17 cellular contexts compared by ENCODE assay signal in the genomic region with DNA sequence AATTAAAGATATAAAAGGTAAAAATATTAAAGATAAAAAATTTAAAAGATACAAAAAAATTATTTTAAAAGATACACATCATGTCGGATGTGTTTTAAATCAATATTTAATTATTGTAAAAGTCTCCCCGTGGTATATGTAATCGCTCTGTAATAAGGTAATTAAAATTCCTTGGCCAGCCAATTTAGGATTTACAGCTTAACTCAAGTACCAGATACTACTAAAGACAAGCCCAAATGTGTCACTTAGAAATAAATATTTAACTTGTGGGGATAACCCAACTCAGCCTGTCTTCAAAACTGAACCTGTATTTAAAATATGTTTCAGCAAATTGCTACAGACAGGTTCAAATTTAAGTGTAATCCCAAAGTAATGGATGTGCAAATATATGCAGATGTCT. TPM values are rescaled to one million over a fixed set of nuclear protein-coding genes. Genes with fewer than 3 reads are reported as not detected.
DNase-seq lines count a peak whose midpoint lies in the region; ATAC-seq, FAIRE-seq and TF ChIP-seq lines count a peak whose summit lies in the region.
"Had no signal": no experiment of that assay in that cellular context is flagged by ENCODE, and none has a peak within 500 bp of the region (broad histone marks: within the 10 kb centered on the region; RNA-seq: fewer than 3 reads in every experiment).

No MANE protein-coding gene starts in this region.

- DNase-seq in NCI-H1105 treated with DMSO at 0.1 percent for 48 hours (lab: John Stamatoyannopoulos, UW) (peak; percentile 1), NCI-H1105 (lab: John Stamatoyannopoulos, UW) (no peak), NCI-H748 (lab: John Stamatoyannopoulos, UW; ENCODE audit: unreplicated experiment) (peak; percentile 47), mucosa of descending colon (no peak), Kasumi-1 (lab: John Stamatoyannopoulos, UW) (no peak)
- no peak for DNase-seq in activated T-cell treated with anti-CD3 and anti-CD28 coated beads, Interleukin-2, amount 50 U/mL, for 24 hours
- DNase-seq: C1 segment of cervical spinal cord; Karpas-422; NCI-H187 treated with DMSO at 0.1 percent for 48 hours; NCI-H2171; NCI-H446; NK-92 treated with Interleukin-12 subunit alpha and Interleukin-12 subunit beta, amount 100 ng/mL, for 24 hours had no signal

- no peaks in the 10 kb centered on the region for H3K9me3 ChIP-seq in mucosa of descending colon

- peaks cover 5% of the 10 kb centered on the region for H3K36me3 Mint-ChIP-seq in activated T-cell treated with anti-CD3 and anti-CD28 coated beads, Interleukin-2, amount 50 U/mL, for 24 hours (ENCODE audit: low read depth)

- no peaks in the 10 kb centered on the region for H3K36me3 ChIP-seq in mucosa of descending colon (ENCODE audit: low read depth)

- H3K27ac Mint-ChIP-seq in activated T-cell treated with anti-CD3 and anti-CD28 coated beads, Interleukin-2, amount 50 U/mL, for 24 hours, result no peak overlapping the region

- no peak overlapping the region for H3K4me3 ChIP-seq in mucosa of descending colon

- FAIRE-seq in TTC549 (lab: Jason Lieb, UNC), result peak; percentile 46

- H3K4me3 Mint-ChIP-seq in activated T-cell treated with anti-CD3 and anti-CD28 coated beads, Interleukin-2, amount 50 U/mL, for 24 hours, result no peak overlapping the region

- peaks cover 3% of the 10 kb centered on the region for H3K27me3 Mint-ChIP-seq in activated T-cell treated with anti-CD3 and anti-CD28 coated beads, Interleukin-2, amount 50 U/mL, for 24 hours

- intact Hi-C loops in mucosa of descending colon (cut with DNase I, micrococcal nuclease), result no loop called here

- no peak for TF ChIP-seq CTCF in mucosa of descending colon (IDR thresholded peaks at IDR 0.05)

- peaks cover 23% of the 10 kb centered on the region for H3K4me1 Mint-ChIP-seq in activated T-cell treated with anti-CD3 and anti-CD28 coated beads, Interleukin-2, amount 50 U/mL, for 24 hours (ENCODE audit: low read depth)

- no peaks in the 10 kb centered on the region for H3K9me3 Mint-ChIP-seq in activated T-cell treated with anti-CD3 and anti-CD28 coated beads, Interleukin-2, amount 50 U/mL, for 24 hours

- H3K4me1 ChIP-seq in mucosa of descending colon (ENCODE audit: low read depth), result no peaks in the 10 kb centered on the region

- ATAC-seq in mucosa of descending colon, result peak; percentile 69
- ATAC-seq in GM21423 (IDR thresholded peaks at IDR 0.05; ENCODE audit: unreplicated experiment), result no peak

RNA-seq across cellular contexts. Expression of a gene that starts 56.0 kb away (rescaled TPM):
- total RNA-seq in mucosa of descending colon, result 1 to 10 TPM in 1 of 3 donors, under 1 TPM in 2; 0.57 to 1.3 (median 0.64) TPM
- total RNA-seq: G401, H4, IMR-90 had no signal

Comparison
In these comparisons a context has a peak if more than half of its experiments do, and no peak if none do; other contexts are left out.
1. DNase-seq: peak in NCI-H1105 treated with DMSO at 0.1 percent for 48 hours (single experiment) and NCI-H748 (single experiment); none in NCI-H1105 (single experiment), mucosa of descending colon (0 of 3), activated T-cell treated with anti-CD3 and anti-CD28 coated beads, Interleukin-2, amount 50 U/mL, for 24 hours (single experiment) and Kasumi-1 (0 of 2).